ENCODE assay signal across 1 cellular context in the genomic region with DNA sequence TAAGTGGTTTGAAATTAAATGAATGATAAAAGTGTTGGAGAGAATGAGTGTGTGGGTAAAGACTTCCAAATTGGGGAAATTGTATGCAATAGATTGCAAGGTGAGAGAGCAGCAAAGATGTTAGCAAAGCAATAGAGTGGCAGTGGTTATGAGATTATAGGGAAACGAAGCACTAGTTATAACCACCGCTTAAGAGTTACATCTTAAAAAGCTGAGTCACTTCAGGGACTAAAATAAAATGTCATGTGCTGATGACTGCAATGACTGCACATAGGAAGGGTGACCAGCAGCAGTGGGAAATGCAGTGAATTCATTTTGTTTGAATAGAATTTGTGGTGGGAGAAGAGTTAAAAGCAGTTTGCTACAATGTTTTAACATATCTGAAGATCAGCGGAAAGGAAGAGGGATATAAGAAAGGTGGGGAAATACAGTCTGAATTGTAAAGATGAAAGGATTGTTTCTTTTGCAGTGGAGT.
TF ChIP-seq lines count a peak whose summit lies in the region.

No MANE protein-coding gene starts in this region.

TF ChIP-seq in K562, 482 proteins besides CTCF, POLR2A, EP300 and RAD21 (continued from another document):
- TF ChIP-seq BDP1 (IDR thresholded peaks at IDR 0.05; ENCODE audit: insufficient read depth, insufficient read length) (no peak), STAT5B (CRISPR knock-in tag; IDR thresholded peaks at IDR 0.05) (no peak), RBM22 (IDR thresholded peaks at IDR 0.05; ENCODE audit: low read depth, low read length, poor library complexity, severe bottlenecking) (no peak), FOXP1 (CRISPR knock-in tag; IDR thresholded peaks at IDR 0.05) (no peak), RHOXF2B (CRISPR knock-in tag; conservative IDR thresholded peaks at IDR 0.05) (no peak), ZNF668 (CRISPR knock-in tag; IDR thresholded peaks at IDR 0.05) (no peak), ZFX (CRISPR knock-in tag; IDR thresholded peaks at IDR 0.05) (no peak), ZNF239 (CRISPR knock-in tag; IDR thresholded peaks at IDR 0.05) (peak; percentile 25; the same call in 1 of the 2 replicates), ARID2 (IDR thresholded peaks at IDR 0.05) (no peak), PHTF2 (CRISPR knock-in tag; IDR thresholded peaks at IDR 0.05) (no peak), ZNF586 (CRISPR knock-in tag; conservative IDR thresholded peaks at IDR 0.05) (no peak), RFX1 (IDR thresholded peaks at IDR 0.05) (no peak), ZNF785 (CRISPR knock-in tag; IDR thresholded peaks at IDR 0.05) (no peak), NFE2 (IDR thresholded peaks at IDR 0.05; ENCODE audit: low read depth) (peak; percentile 97), TARDBP (IDR thresholded peaks at IDR 0.05) (no peak), ZNF124 (CRISPR knock-in tag; IDR thresholded peaks at IDR 0.05) (no peak), NFE2L1 (tag; IDR thresholded peaks at IDR 0.05; ENCODE audit: borderline replicate concordance, low read depth) (peak; percentile 90), KLF13 (tag; IDR thresholded peaks at IDR 0.05; ENCODE audit: borderline replicate concordance, low read depth) (no peak), YBX1 (IDR thresholded peaks at IDR 0.05) (no peak), MAFF (IDR thresholded peaks at IDR 0.05; ENCODE audit: low read length) (peak; percentile 91), RBM25 (IDR thresholded peaks at IDR 0.05; ENCODE audit: low read depth, low read length, severe bottlenecking) (no peak), NCOA1 (IDR thresholded peaks at IDR 0.05; ENCODE audit: low read depth) (0 out of 2 replicates have a peak, but pooled peaks have one; percentile 35), KLF1 (tag; IDR thresholded peaks at IDR 0.05) (no peak), CREBBP (IDR thresholded peaks at IDR 0.05; ENCODE audit: low read depth, low read length) (no peak), ZBTB17 (CRISPR knock-in tag; IDR thresholded peaks at IDR 0.05) (no peak), MBD2 (IDR thresholded peaks at IDR 0.05; ENCODE audit: borderline replicate concordance, low read depth) (no peak)
